Comparison of ENCODE assay signal across 8 cellular contexts in genomic region chr7:17408245-17408903, GRCh38.
DNase-seq lines count a peak whose midpoint lies in the region; ATAC-seq, FAIRE-seq and TF ChIP-seq lines count a peak whose summit lies in the region.

No MANE protein-coding gene starts in this region.

- ATAC-seq in pancreas = peak; percentile 81 to 93 (median 89)
- ATAC-seq in HG02884 (IDR thresholded peaks at IDR 0.05; ENCODE audit: unreplicated experiment) = no peak
- no peak for ATAC-seq in HG03432 (IDR thresholded peaks at IDR 0.05; ENCODE audit: unreplicated experiment)

- FAIRE-seq in RCC 7860 (lab: Jason Lieb, UNC) (peak; percentile 99), pancreas (lab: Jason Lieb, UNC) (no peak)

- H3K4me1 ChIP-seq in pancreas = peaks cover 0 to 8% (median 0%) of the 10 kb centered on the region in 3 donors

- DNase-seq in GDM1 (lab: John Stamatoyannopoulos, UW) (peak; percentile 21), RCC 7860 (ENCODE audit: low spot score) (peak; percentile 88), erythroblast (lab: John Stamatoyannopoulos, UW) (peak; percentile 1 to 2), pancreas (peak in 2 of 6 donors; percentile 33 to 37), NCI-H1436 (lab: John Stamatoyannopoulos, UW) (no peak), cortex of kidney (lab: John Stamatoyannopoulos, UW) (no peak)

- no peak overlapping the region for H3K4me3 ChIP-seq in pancreas

- no peak for TF ChIP-seq POLR2A in erythroblast (IDR thresholded peaks at IDR 0.05; ENCODE audit: low read length)

- WGBS in pancreas, 2 donors = 56 to 59% methylated on average over 5 of the region's 5 CpGs

- H3K36me3 ChIP-seq in pancreas = no peaks in the 10 kb centered on the region

- no peaks in the 10 kb centered on the region for H3K27me3 ChIP-seq in pancreas

- intact Hi-C loops in pancreas (cut with DNase I) = no loop called here

- H3K9me3 ChIP-seq in pancreas = no peaks in the 10 kb centered on the region

- TF ChIP-seq CTCF in pancreas (IDR thresholded peaks at IDR 0.05) = no peak

- peak overlapping the region in 1 of 4 donors; percentile 7 for H3K27ac ChIP-seq in pancreas

Comparison
In these comparisons a context has a peak if more than half of its experiments do, and no peak if none do; other contexts are left out.
1. DNase-seq: peak in GDM1 (single experiment), RCC 7860 (single experiment) and erythroblast (2 of 2); none in NCI-H1436 (single experiment) and cortex of kidney (single experiment).
2. ATAC-seq: peak in pancreas (4 of 4); none in HG02884 (single experiment) and HG03432 (single experiment).